Comparison of ENCODE assay signal across 30 cellular contexts in genomic region chr5:147359551-147359950, GRCh38.
"Had no signal": no experiment of that assay in that cellular context is flagged by ENCODE, and none has a peak within 500 bp of the region (broad histone marks: within the 10 kb centered on the region; RNA-seq: fewer than 3 reads in every experiment).

No MANE protein-coding gene starts in this region.

- ATAC-seq: activated CD8-positive, alpha-beta memory T cell treated with anti-CD3 and anti-CD28 coated beads, Interleukin-2, amount 10 ng/mL, durations not matched to agents 7 days and 5 days; activated naive CD4-positive, alpha-beta T cell treated with anti-CD3 and anti-CD28 coated beads, Interleukin-2, amount 50 U/mL, for 72 hours; activated naive CD8-positive, alpha-beta T cell treated with anti-CD3 and anti-CD28 coated beads, Interleukin-2, amount 50 U/mL, for 24 hours; T-helper 17 cell had no signal

- H3K4me1 ChIP-seq: ascending aorta, Peyer's patch had no signal

- H3K27ac Mint-ChIP-seq: activated B cell treated with CpG ODN at 0.5 μM for 24 hours; activated CD4-positive, alpha-beta T cell treated with anti-CD3 and anti-CD28 coated beads, Interleukin-2, amount 10 ng/mL, durations not matched to agents 24 days and 14 days; activated CD8-positive, alpha-beta memory T cell treated with anti-CD3 and anti-CD28 coated beads, Interleukin-2, amount 10 ng/mL, durations not matched to agents 7 days and 5 days; activated naive CD4-positive, alpha-beta T cell treated with anti-CD3 and anti-CD28 coated beads, Interleukin-2, amount 50 U/mL, for 72 hours; activated naive CD8-positive, alpha-beta T cell treated with anti-CD3 and anti-CD28 coated beads, Interleukin-2, amount 50 U/mL, for 24 hours; activated T-cell treated with anti-CD3 and anti-CD28 coated beads, Interleukin-2, amount 50 U/mL, for 24 hours; brain; T-helper 17 cell had no signal

- H3K4me1 Mint-ChIP-seq: activated B cell treated with CpG ODN at 0.5 μM for 24 hours; activated CD4-positive, alpha-beta T cell treated with anti-CD3 and anti-CD28 coated beads, Interleukin-2, amount 10 ng/mL, durations not matched to agents 24 days and 14 days; activated CD8-positive, alpha-beta memory T cell treated with anti-CD3 and anti-CD28 coated beads, Interleukin-2, amount 10 ng/mL, durations not matched to agents 7 days and 5 days; activated naive CD8-positive, alpha-beta T cell treated with anti-CD3 and anti-CD28 coated beads, Interleukin-2, amount 50 U/mL, for 24 hours; T-helper 17 cell had no signal

- H3K27ac ChIP-seq: ascending aorta, cardiac muscle cell, Peyer's patch, RWPE1, SJSA1 had no signal

- H3K36me3 Mint-ChIP-seq: activated CD8-positive, alpha-beta memory T cell treated with anti-CD3 and anti-CD28 coated beads, Interleukin-2, amount 10 ng/mL, durations not matched to agents 7 days and 5 days; activated naive CD4-positive, alpha-beta T cell treated with anti-CD3 and anti-CD28 coated beads, Interleukin-2, amount 50 U/mL, for 72 hours had no signal

- H3K27me3 Mint-ChIP-seq: activated B cell treated with CpG ODN at 0.5 μM for 24 hours; activated CD4-positive, alpha-beta T cell treated with anti-CD3 and anti-CD28 coated beads, Interleukin-2, amount 10 ng/mL, durations not matched to agents 24 days and 14 days; activated CD8-positive, alpha-beta memory T cell treated with anti-CD3 and anti-CD28 coated beads, Interleukin-2, amount 10 ng/mL, durations not matched to agents 7 days and 5 days; activated naive CD8-positive, alpha-beta T cell treated with anti-CD3 and anti-CD28 coated beads, Interleukin-2, amount 50 U/mL, for 24 hours; activated T-cell treated with anti-CD3 and anti-CD28 coated beads, Interleukin-2, amount 50 U/mL, for 24 hours; brain had no signal

- DNase-seq: activated B cell treated with CpG ODN at 0.5 μM for 24 hours; activated CD4-positive, alpha-beta T cell treated with anti-CD3 and anti-CD28 coated beads for 1 hour; activated CD4-positive, alpha-beta T cell treated with anti-CD3 and anti-CD28 coated beads, Interleukin-2, amount 10 ng/mL, durations not matched to agents 24 days and 14 days; activated CD4-positive, alpha-beta T cell treated with anti-CD3 and anti-CD28 coated beads, Interleukin-2, amount 50 U/mL, for 48 hours; activated CD8-positive, alpha-beta memory T cell treated with anti-CD3 and anti-CD28 coated beads, Interleukin-2, amount 10 ng/mL, durations not matched to agents 7 days and 5 days; activated effector memory CD4-positive, alpha-beta T cell treated with anti-CD3 and anti-CD28 coated beads, Interleukin-2, amount 50 U/mL, for 16 hours; activated naive CD4-positive, alpha-beta T cell treated with Interleukin-2 at 50 U/mL for 16 hours; activated naive CD8-positive, alpha-beta T cell treated with anti-CD3 and anti-CD28 coated beads, Interleukin-2, amount 50 U/mL, for 24 hours; activated T-cell treated with anti-CD3 and anti-CD28 coated beads, Interleukin-2, amount 50 U/mL, for 24 hours; amniotic stem cell; IMR-90; KBM-7; NCI-H1048; NCI-H146; NCI-H1930; NCI-H2171; NCI-H2227 treated with DMSO at 0.1 percent for 48 hours; NCI-H526 treated with DMSO at 0.1 percent for 48 hours; NCI-H82; OCI-M1; Peyer's patch; SHP77; T-helper 17 cell; T-helper 9 cell had no signal

- H3K9me3 ChIP-seq: ascending aorta, Peyer's patch had no signal

- H3K9me3 Mint-ChIP-seq: activated B cell treated with CpG ODN at 0.5 μM for 24 hours; activated CD4-positive, alpha-beta T cell treated with anti-CD3 and anti-CD28 coated beads, Interleukin-2, amount 10 ng/mL, durations not matched to agents 24 days and 14 days had no signal

- H3K4me3 Mint-ChIP-seq: activated B cell treated with CpG ODN at 0.5 μM for 24 hours; activated CD4-positive, alpha-beta T cell treated with anti-CD3 and anti-CD28 coated beads, Interleukin-2, amount 10 ng/mL, durations not matched to agents 24 days and 14 days; activated CD8-positive, alpha-beta memory T cell treated with anti-CD3 and anti-CD28 coated beads, Interleukin-2, amount 10 ng/mL, durations not matched to agents 7 days and 5 days; activated naive CD8-positive, alpha-beta T cell treated with anti-CD3 and anti-CD28 coated beads, Interleukin-2, amount 50 U/mL, for 24 hours; activated T-cell treated with anti-CD3 and anti-CD28 coated beads, Interleukin-2, amount 50 U/mL, for 24 hours; brain; T-helper 17 cell had no signal

- H3K4me3 ChIP-seq: ascending aorta, cardiac muscle cell, Peyer's patch, SJSA1 had no signal

- H3K27me3 ChIP-seq: ascending aorta, cardiac muscle cell, Peyer's patch had no signal

- H3K36me3 ChIP-seq: ascending aorta, cardiac muscle cell, Peyer's patch, SJSA1 had no signal
